ENCODE assay signal across 1 cellular context in the genomic region with DNA sequence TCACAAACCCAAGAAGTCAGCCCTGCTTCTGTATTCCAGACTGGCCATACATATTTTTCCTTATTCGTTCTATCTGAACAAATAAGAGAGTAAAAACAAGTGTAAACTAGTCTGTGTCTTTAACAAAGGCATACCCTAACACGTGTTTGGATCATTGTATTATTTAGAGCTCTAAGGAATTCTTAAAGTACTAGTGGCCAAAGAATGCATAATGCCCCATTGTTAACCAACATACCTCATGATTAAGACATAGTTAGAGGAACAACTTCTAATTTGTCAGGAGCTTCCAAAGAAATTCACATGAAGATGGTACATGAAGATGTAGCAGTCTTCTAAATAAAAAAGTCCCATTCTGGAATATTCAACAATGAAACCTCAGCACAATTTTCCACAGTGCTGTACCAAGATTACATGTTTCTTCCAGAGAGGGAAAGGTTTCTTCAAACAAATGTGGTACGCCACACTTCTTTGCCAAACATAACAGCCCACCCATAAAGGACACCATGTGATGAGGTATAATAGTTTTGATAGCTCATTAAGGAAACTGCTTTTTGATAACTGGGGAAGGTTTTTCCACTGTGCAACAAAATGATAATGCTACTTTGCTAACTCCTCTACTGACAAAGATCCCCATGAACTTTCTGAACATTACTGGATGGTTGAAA.
TF ChIP-seq lines count a peak whose summit lies in the region.

No MANE protein-coding gene starts in this region.

TF ChIP-seq in GM23338, 12 proteins besides CTCF, POLR2A, EP300 and RAD21 (continued from another document):
- TF ChIP-seq ZNF462 (CRISPR knock-in tag; IDR thresholded peaks at IDR 0.05) (no peak), CREB1 (CRISPR knock-in tag; IDR thresholded peaks at IDR 0.05; ENCODE audit: low read depth) (no peak), ZNF114 (CRISPR knock-in tag; IDR thresholded peaks at IDR 0.05) (no peak), POLR2AphosphoS5 (IDR thresholded peaks at IDR 0.05; ENCODE audit: low read depth) (no peak), NANOG (IDR thresholded peaks at IDR 0.05; ENCODE audit: borderline replicate concordance) (no peak), EZH2phosphoT487 (IDR thresholded peaks at IDR 0.05; ENCODE audit: unreplicated experiment) (no peak), EZH2 (IDR thresholded peaks at IDR 0.05; ENCODE audit: low read depth, unreplicated experiment) (no peak)
- TF ChIP-seq, protein P1, sequence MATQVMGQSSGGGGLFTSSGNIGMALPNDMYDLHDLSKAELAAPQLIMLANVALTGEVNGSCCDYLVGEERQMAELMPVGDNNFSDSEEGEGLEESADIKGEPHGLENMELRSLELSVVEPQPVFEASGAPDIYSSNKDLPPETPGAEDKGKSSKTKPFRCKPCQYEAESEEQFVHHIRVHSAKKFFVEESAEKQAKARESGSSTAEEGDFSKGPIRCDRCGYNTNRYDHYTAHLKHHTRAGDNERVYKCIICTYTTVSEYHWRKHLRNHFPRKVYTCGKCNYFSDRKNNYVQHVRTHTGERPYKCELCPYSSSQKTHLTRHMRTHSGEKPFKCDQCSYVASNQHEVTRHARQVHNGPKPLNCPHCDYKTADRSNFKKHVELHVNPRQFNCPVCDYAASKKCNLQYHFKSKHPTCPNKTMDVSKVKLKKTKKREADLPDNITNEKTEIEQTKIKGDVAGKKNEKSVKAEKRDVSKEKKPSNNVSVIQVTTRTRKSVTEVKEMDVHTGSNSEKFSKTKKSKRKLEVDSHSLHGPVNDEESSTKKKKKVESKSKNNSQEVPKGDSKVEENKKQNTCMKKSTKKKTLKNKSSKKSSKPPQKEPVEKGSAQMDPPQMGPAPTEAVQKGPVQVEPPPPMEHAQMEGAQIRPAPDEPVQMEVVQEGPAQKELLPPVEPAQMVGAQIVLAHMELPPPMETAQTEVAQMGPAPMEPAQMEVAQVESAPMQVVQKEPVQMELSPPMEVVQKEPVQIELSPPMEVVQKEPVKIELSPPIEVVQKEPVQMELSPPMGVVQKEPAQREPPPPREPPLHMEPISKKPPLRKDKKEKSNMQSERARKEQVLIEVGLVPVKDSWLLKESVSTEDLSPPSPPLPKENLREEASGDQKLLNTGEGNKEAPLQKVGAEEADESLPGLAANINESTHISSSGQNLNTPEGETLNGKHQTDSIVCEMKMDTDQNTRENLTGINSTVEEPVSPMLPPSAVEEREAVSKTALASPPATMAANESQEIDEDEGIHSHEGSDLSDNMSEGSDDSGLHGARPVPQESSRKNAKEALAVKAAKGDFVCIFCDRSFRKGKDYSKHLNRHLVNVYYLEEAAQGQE (IDR thresholded peaks at IDR 0.05; ENCODE audit: unreplicated experiment): no peak
